In genomic region chr9:20037699-20038098, GRCh38 we compare ENCODE assay signal across 28 cellular contexts.
"Had no signal": no experiment of that assay in that cellular context is flagged by ENCODE, and none has a peak within 500 bp of the region (broad histone marks: within the 10 kb centered on the region; RNA-seq: fewer than 3 reads in every experiment).

No MANE protein-coding gene starts in this region.

- FAIRE-seq: colon, endometrium, endothelial cell of umbilical vein, frontal cortex had no signal

- ATAC-seq: effector memory CD8-positive, alpha-beta T cell; esophagus mucosa; foreskin keratinocyte; gastrocnemius medialis; gastroesophageal sphincter; heart left ventricle; heart right ventricle had no signal

- H3K9me3 ChIP-seq: colonic mucosa, esophagus muscularis mucosa, esophagus squamous epithelium, gastrocnemius medialis, gastroesophageal sphincter, heart left ventricle, heart right ventricle had no signal

- H3K27ac ChIP-seq: colonic mucosa, coronary artery, dorsolateral prefrontal cortex, epithelial cell of prostate, esophagus muscularis mucosa, esophagus squamous epithelium, foreskin keratinocyte, gastrocnemius medialis, gastroesophageal sphincter, heart left ventricle, heart right ventricle had no signal

- DNase-seq: colonic mucosa; cortex of kidney; dermis blood vessel endothelial cell; dorsolateral prefrontal cortex; effector CD4-positive, alpha-beta T cell; effector CD8-positive, alpha-beta T cell; effector memory CD4-positive, alpha-beta T cell; effector memory CD8-positive, alpha-beta T cell; endodermal cell; erythroblast; esophagus squamous epithelium; foreskin fibroblast; foreskin keratinocyte; foreskin melanocyte; gastrocnemius medialis; glutamatergic neuron; head of caudate nucleus; heart left ventricle; heart right ventricle had no signal

- H3K4me3 ChIP-seq: colonic mucosa, coronary artery, dorsolateral prefrontal cortex, esophagus muscularis mucosa, esophagus squamous epithelium, gastrocnemius medialis, gastroesophageal sphincter, heart left ventricle, heart right ventricle had no signal

- H3K4me1 ChIP-seq: colonic mucosa, foreskin keratinocyte had no signal

- H3K36me3 ChIP-seq: colonic mucosa, esophagus muscularis mucosa, esophagus squamous epithelium, gastrocnemius medialis, gastroesophageal sphincter, heart left ventricle, heart right ventricle had no signal

- H3K27me3 ChIP-seq: colonic mucosa, esophagus muscularis mucosa, esophagus squamous epithelium, foreskin keratinocyte, gastrocnemius medialis, gastroesophageal sphincter, heart left ventricle, heart right ventricle had no signal
